Comparison of ENCODE assay signal across 1 cellular context in the genomic region with DNA sequence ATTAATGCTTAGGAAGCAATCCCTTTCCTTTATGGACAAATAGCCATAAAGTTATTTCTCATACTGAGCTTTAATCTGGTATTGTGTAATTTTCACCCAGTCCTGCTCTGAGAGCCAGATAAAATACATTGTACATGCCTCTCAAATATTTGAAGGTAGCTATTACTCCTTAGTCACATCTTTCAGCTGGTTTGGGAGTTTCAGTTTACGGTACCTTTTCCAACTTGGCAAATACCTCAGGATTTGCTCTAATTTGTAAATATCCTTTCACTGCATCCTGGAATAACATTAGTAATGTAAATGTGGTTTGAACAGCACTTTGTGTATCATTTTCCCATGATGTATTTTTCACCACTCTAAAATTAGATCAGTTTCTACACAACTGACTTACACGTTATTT.
TF ChIP-seq lines count a peak whose summit lies in the region.

No MANE protein-coding gene starts in this region.

TF ChIP-seq in GM23338, 12 proteins besides CTCF, POLR2A, EP300 and RAD21 (continued from another document):
- TF ChIP-seq, protein P1, sequence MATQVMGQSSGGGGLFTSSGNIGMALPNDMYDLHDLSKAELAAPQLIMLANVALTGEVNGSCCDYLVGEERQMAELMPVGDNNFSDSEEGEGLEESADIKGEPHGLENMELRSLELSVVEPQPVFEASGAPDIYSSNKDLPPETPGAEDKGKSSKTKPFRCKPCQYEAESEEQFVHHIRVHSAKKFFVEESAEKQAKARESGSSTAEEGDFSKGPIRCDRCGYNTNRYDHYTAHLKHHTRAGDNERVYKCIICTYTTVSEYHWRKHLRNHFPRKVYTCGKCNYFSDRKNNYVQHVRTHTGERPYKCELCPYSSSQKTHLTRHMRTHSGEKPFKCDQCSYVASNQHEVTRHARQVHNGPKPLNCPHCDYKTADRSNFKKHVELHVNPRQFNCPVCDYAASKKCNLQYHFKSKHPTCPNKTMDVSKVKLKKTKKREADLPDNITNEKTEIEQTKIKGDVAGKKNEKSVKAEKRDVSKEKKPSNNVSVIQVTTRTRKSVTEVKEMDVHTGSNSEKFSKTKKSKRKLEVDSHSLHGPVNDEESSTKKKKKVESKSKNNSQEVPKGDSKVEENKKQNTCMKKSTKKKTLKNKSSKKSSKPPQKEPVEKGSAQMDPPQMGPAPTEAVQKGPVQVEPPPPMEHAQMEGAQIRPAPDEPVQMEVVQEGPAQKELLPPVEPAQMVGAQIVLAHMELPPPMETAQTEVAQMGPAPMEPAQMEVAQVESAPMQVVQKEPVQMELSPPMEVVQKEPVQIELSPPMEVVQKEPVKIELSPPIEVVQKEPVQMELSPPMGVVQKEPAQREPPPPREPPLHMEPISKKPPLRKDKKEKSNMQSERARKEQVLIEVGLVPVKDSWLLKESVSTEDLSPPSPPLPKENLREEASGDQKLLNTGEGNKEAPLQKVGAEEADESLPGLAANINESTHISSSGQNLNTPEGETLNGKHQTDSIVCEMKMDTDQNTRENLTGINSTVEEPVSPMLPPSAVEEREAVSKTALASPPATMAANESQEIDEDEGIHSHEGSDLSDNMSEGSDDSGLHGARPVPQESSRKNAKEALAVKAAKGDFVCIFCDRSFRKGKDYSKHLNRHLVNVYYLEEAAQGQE (IDR thresholded peaks at IDR 0.05; ENCODE audit: unreplicated experiment), result no peak
- TF ChIP-seq, protein P2, sequence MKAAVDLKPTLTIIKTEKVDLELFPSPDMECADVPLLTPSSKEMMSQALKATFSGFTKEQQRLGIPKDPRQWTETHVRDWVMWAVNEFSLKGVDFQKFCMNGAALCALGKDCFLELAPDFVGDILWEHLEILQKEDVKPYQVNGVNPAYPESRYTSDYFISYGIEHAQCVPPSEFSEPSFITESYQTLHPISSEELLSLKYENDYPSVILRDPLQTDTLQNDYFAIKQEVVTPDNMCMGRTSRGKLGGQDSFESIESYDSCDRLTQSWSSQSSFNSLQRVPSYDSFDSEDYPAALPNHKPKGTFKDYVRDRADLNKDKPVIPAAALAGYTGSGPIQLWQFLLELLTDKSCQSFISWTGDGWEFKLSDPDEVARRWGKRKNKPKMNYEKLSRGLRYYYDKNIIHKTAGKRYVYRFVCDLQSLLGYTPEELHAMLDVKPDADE (IDR thresholded peaks at IDR 0.05), result no peak
- no peak for TF ChIP-seq NANOG (IDR thresholded peaks at IDR 0.05; ENCODE audit: borderline replicate concordance)
